19 cellular contexts compared by ENCODE assay signal in genomic region chr16:49547448-49547847, GRCh38.
"Had no signal": no experiment of that assay in that cellular context is flagged by ENCODE, and none has a peak within 500 bp of the region (broad histone marks: within the 10 kb centered on the region; RNA-seq: fewer than 3 reads in every experiment).

No MANE protein-coding gene starts in this region.

- H3K27ac Mint-ChIP-seq: activated CD4-positive, alpha-beta T cell treated with anti-CD3 and anti-CD28 coated beads, Interleukin-2, amount 10 ng/mL, durations not matched to agents 24 days and 14 days; activated CD8-positive, alpha-beta memory T cell treated with anti-CD3 and anti-CD28 coated beads, Interleukin-2, amount 10 ng/mL, durations not matched to agents 7 days and 5 days; activated CD8-positive, alpha-beta T cell treated with anti-CD3 and anti-CD28 coated beads for 36 hours; activated naive CD4-positive, alpha-beta T cell treated with anti-CD3 and anti-CD28 coated beads, Interleukin-2, amount 10 ng/mL, durations not matched to agents 7 days and 5 days; dendritic cell treated with granulocyte-macrophage colony-stimulating factor and Interleukin-4, amounts not matched to agents 40 ng/mL and 50 ng/mL, for 4 days; stimulated activated naive CD8-positive, alpha-beta T cell treated with anti-CD3 and anti-CD28 coated beads, Interleukin-15, amount 100 ng/mL, for 72 hours had no signal

- DNase-seq: activated CD4-positive, alpha-beta T cell treated with anti-CD3 and anti-CD28 coated beads, Interleukin-2, amount 10 ng/mL, durations not matched to agents 24 days and 14 days; activated CD8-positive, alpha-beta memory T cell treated with anti-CD3 and anti-CD28 coated beads, Interleukin-2, amount 10 ng/mL, durations not matched to agents 7 days and 5 days; activated CD8-positive, alpha-beta T cell treated with anti-CD3 and anti-CD28 coated beads for 36 hours; activated effector memory CD4-positive, alpha-beta T cell treated with anti-CD3 and anti-CD28 coated beads, Interleukin-2, amount 50 U/mL, for 16 hours; activated naive CD4-positive, alpha-beta T cell treated with anti-CD3 and anti-CD28 coated beads, Interleukin-2, amount 10 ng/mL, durations not matched to agents 7 days and 5 days; activated T-cell treated with anti-CD3 and anti-CD28 coated beads for 4 hours; amygdala; effector CD4-positive, alpha-beta T cell; left colon; mesenchymal stem cell; nucleus accumbens; right cardiac atrium; stimulated activated CD4-positive, alpha-beta T cell treated with anti-CD3 and anti-CD28 coated beads, Interleukin-12 subunit alpha, Interleukin-12 subunit beta, amount 100 ng/mL, for 4 hours; stimulated activated CD4-positive, alpha-beta T cell treated with anti-CD3 and anti-CD28 coated beads, Interleukin-4, amount 100 ng/mL, for 4 hours; stimulated activated naive CD8-positive, alpha-beta T cell treated with anti-CD3 and anti-CD28 coated beads, Interleukin-15, amount 100 ng/mL, for 72 hours; transverse colon had no signal

- H3K36me3 Mint-ChIP-seq: activated CD8-positive, alpha-beta memory T cell treated with anti-CD3 and anti-CD28 coated beads, Interleukin-2, amount 10 ng/mL, durations not matched to agents 7 days and 5 days; activated naive CD4-positive, alpha-beta T cell treated with anti-CD3 and anti-CD28 coated beads, Interleukin-2, amount 10 ng/mL, durations not matched to agents 7 days and 5 days had no signal

- H3K9me3 Mint-ChIP-seq: activated CD4-positive, alpha-beta T cell treated with anti-CD3 and anti-CD28 coated beads, Interleukin-2, amount 10 ng/mL, durations not matched to agents 24 days and 14 days; activated CD8-positive, alpha-beta T cell treated with anti-CD3 and anti-CD28 coated beads for 36 hours; activated naive CD4-positive, alpha-beta T cell treated with anti-CD3 and anti-CD28 coated beads, Interleukin-2, amount 10 ng/mL, durations not matched to agents 7 days and 5 days; dendritic cell treated with granulocyte-macrophage colony-stimulating factor and Interleukin-4, amounts not matched to agents 40 ng/mL and 50 ng/mL, for 4 days; nephron; stimulated activated naive CD8-positive, alpha-beta T cell treated with anti-CD3 and anti-CD28 coated beads, Interleukin-15, amount 100 ng/mL, for 72 hours had no signal

- ATAC-seq: activated CD4-positive, CD25-positive, alpha-beta regulatory T cell treated with anti-CD3 and anti-CD28 coated beads, Interleukin-2, amount 50 U/mL, for 24 hours; activated CD8-positive, alpha-beta memory T cell treated with anti-CD3 and anti-CD28 coated beads, Interleukin-2, amount 10 ng/mL, durations not matched to agents 7 days and 5 days; activated CD8-positive, alpha-beta T cell treated with anti-CD3 and anti-CD28 coated beads for 36 hours; left colon; right cardiac atrium; stimulated activated naive CD8-positive, alpha-beta T cell treated with anti-CD3 and anti-CD28 coated beads, Interleukin-15, amount 100 ng/mL, for 72 hours had no signal

- H3K4me3 Mint-ChIP-seq: activated CD4-positive, alpha-beta T cell treated with anti-CD3 and anti-CD28 coated beads, Interleukin-2, amount 10 ng/mL, durations not matched to agents 24 days and 14 days; activated CD8-positive, alpha-beta memory T cell treated with anti-CD3 and anti-CD28 coated beads, Interleukin-2, amount 10 ng/mL, durations not matched to agents 7 days and 5 days; activated CD8-positive, alpha-beta T cell treated with anti-CD3 and anti-CD28 coated beads for 36 hours; activated naive CD4-positive, alpha-beta T cell treated with anti-CD3 and anti-CD28 coated beads, Interleukin-2, amount 10 ng/mL, durations not matched to agents 7 days and 5 days; dendritic cell treated with granulocyte-macrophage colony-stimulating factor and Interleukin-4, amounts not matched to agents 40 ng/mL and 50 ng/mL, for 4 days; nephron; stimulated activated naive CD8-positive, alpha-beta T cell treated with anti-CD3 and anti-CD28 coated beads, Interleukin-15, amount 100 ng/mL, for 72 hours had no signal

- H3K4me1 Mint-ChIP-seq: activated CD4-positive, alpha-beta T cell treated with anti-CD3 and anti-CD28 coated beads, Interleukin-2, amount 10 ng/mL, durations not matched to agents 24 days and 14 days; activated CD8-positive, alpha-beta memory T cell treated with anti-CD3 and anti-CD28 coated beads, Interleukin-2, amount 10 ng/mL, durations not matched to agents 7 days and 5 days; activated naive CD4-positive, alpha-beta T cell treated with anti-CD3 and anti-CD28 coated beads, Interleukin-2, amount 10 ng/mL, durations not matched to agents 7 days and 5 days; stimulated activated naive CD8-positive, alpha-beta T cell treated with anti-CD3 and anti-CD28 coated beads, Interleukin-15, amount 100 ng/mL, for 72 hours had no signal

- H3K27me3 Mint-ChIP-seq: activated CD4-positive, alpha-beta T cell treated with anti-CD3 and anti-CD28 coated beads, Interleukin-2, amount 10 ng/mL, durations not matched to agents 24 days and 14 days; activated CD8-positive, alpha-beta memory T cell treated with anti-CD3 and anti-CD28 coated beads, Interleukin-2, amount 10 ng/mL, durations not matched to agents 7 days and 5 days; activated CD8-positive, alpha-beta T cell treated with anti-CD3 and anti-CD28 coated beads for 36 hours; activated naive CD4-positive, alpha-beta T cell treated with anti-CD3 and anti-CD28 coated beads, Interleukin-2, amount 10 ng/mL, durations not matched to agents 7 days and 5 days; dendritic cell treated with granulocyte-macrophage colony-stimulating factor and Interleukin-4, amounts not matched to agents 40 ng/mL and 50 ng/mL, for 4 days; stimulated activated naive CD8-positive, alpha-beta T cell treated with anti-CD3 and anti-CD28 coated beads, Interleukin-15, amount 100 ng/mL, for 72 hours had no signal
